ENCODE assay signal across 8 cellular contexts in genomic region chr7:134996097-134996550, GRCh38. TPM values are rescaled to one million over a fixed set of nuclear protein-coding genes. Genes with fewer than 3 reads are reported as not detected.
DNase-seq lines count a peak whose midpoint lies in the region; ATAC-seq and TF ChIP-seq lines count a peak whose summit lies in the region.

No MANE protein-coding gene starts in this region.

- H3K27ac Mint-ChIP-seq in CD4-positive, alpha-beta memory T cell, result peak overlapping the region in 6 of 7 donors; percentile 4 to 69 (median 44)

- no peak overlapping the region for H3K4me3 Mint-ChIP-seq in CD4-positive, alpha-beta memory T cell

- peaks cover 32 to 36% of the 10 kb centered on the region in 2 donors for H3K36me3 Mint-ChIP-seq in CD4-positive, alpha-beta memory T cell

- peaks cover 14 to 24% (median 17%) of the 10 kb centered on the region in 4 donors for H3K4me1 Mint-ChIP-seq in CD4-positive, alpha-beta memory T cell

- no peaks in the 10 kb centered on the region for H3K27me3 Mint-ChIP-seq in CD4-positive, alpha-beta memory T cell

- TF ChIP-seq CTCF in psoas muscle (IDR thresholded peaks at IDR 0.05), result no peak

- intact Hi-C loops in CD4-positive, alpha-beta memory T cell (cut with micrococcal nuclease), result no loop called here
- intact Hi-C loops in psoas muscle (cut with DNase I), result no loop called here
- intact Hi-C loops in right cardiac atrium (cut with DNase I), result loop anchor here in 1 of 4 donors (10.0 kb wide), 1 partner anchor 169 kb away; no protein-coding TSS in a partner anchor

- WGBS in psoas muscle, 3 donors, result 61 to 67% (median 62%) methylated on average over 2 of the region's 2 CpGs
- WGBS in right cardiac atrium, result 37% methylated on average over 2 of the region's 2 CpGs

- H3K4me1 ChIP-seq in CD4-positive, alpha-beta memory T cell (ENCODE audit: insufficient read depth, low read length), result no peaks in the 10 kb centered on the region
- H3K4me1 ChIP-seq in psoas muscle (peaks cover 15% of the 10 kb centered on the region), SJCRH30 (peaks cover 22% of the 10 kb centered on the region), right cardiac atrium (ENCODE audit: control insufficient read depth, insufficient read depth, low read length) (no peaks in the 10 kb centered on the region)

- no peaks in the 10 kb centered on the region for H3K36me3 ChIP-seq in CD4-positive, alpha-beta memory T cell (ENCODE audit: insufficient read depth, low read length)
- H3K36me3 ChIP-seq in psoas muscle (ENCODE audit: insufficient read depth in 1 of 2, low read depth in 1 of 2) (peaks cover 0 to 33% of the 10 kb centered on the region in 2 donors), SJCRH30 (peaks cover 13% of the 10 kb centered on the region)

- no peaks in the 10 kb centered on the region for H3K9me3 Mint-ChIP-seq in CD4-positive, alpha-beta memory T cell

- H3K27ac ChIP-seq in CD4-positive, alpha-beta memory T cell (ENCODE audit: low read depth, low read length), result no peak overlapping the region
- H3K27ac ChIP-seq in psoas muscle, result no peak overlapping the region
- H3K27ac ChIP-seq in SJCRH30, result no peak overlapping the region
- H3K27ac ChIP-seq in right cardiac atrium (ENCODE audit: low read length), result no peak overlapping the region

- ATAC-seq in GM19328 (IDR thresholded peaks at IDR 0.05; ENCODE audit: unreplicated experiment) (peak; percentile 29), HG03103 (IDR thresholded peaks at IDR 0.05; ENCODE audit: low read depth, unreplicated experiment) (peak; percentile 35), psoas muscle (no peak), right cardiac atrium (no peak)

- no peak overlapping the region for H3K4me3 ChIP-seq in CD4-positive, alpha-beta memory T cell (ENCODE audit: low read length in 2 of 2)
- H3K4me3 ChIP-seq in psoas muscle (no peak overlapping the region), SJCRH30 (no peak overlapping the region), right cardiac atrium (ENCODE audit: low read length) (no peak overlapping the region)

- DNase-seq in CD4-positive, alpha-beta memory T cell, result no peak
- DNase-seq in epidermal melanocyte (ENCODE audit: insufficient read length, low spot score) (peak; percentile 57), midbrain (lab: John Stamatoyannopoulos, UW) (no peak), psoas muscle (no peak), SJCRH30 (no peak), right cardiac atrium (no peak)

- CTCF ChIA-PET in CD4-positive, alpha-beta memory T cell (lab: Charles Lee; ENCODE audit: partially characterized antibody), result interaction anchor here (1.2 to 4.2 kb wide), 2 partner anchors 10 to 173 kb away, joined by 3 to 28 read pairs; partner anchors contain the start of gene AGBL3

- POLR2A ChIA-PET in CD4-positive, alpha-beta memory T cell (lab: Charles Lee; ENCODE audit: partially characterized antibody), result interaction anchor here (1.2 kb wide), 1 partner anchor 10 kb away, joined by 4 read pairs; the partner anchor contains the start of gene AGBL3

- no peaks in the 10 kb centered on the region for H3K9me3 ChIP-seq in CD4-positive, alpha-beta memory T cell (ENCODE audit: control insufficient read depth in 1 of 2, low read length in 2 of 2)
- H3K9me3 ChIP-seq in psoas muscle (no peaks in the 10 kb centered on the region), SJCRH30 (replicated peaks) (no peaks in the 10 kb centered on the region), right cardiac atrium (ENCODE audit: control insufficient read depth, low read length) (no peaks in the 10 kb centered on the region)

- no peaks in the 10 kb centered on the region for H3K27me3 ChIP-seq in CD4-positive, alpha-beta memory T cell (ENCODE audit: insufficient read depth, low read length)
- H3K27me3 ChIP-seq in psoas muscle (ENCODE audit: insufficient read depth in 3 of 3, low read length in 2 of 3), result no peaks in the 10 kb centered on the region
- no peaks in the 10 kb centered on the region for H3K27me3 ChIP-seq in SJCRH30
- H3K27me3 ChIP-seq in right cardiac atrium (ENCODE audit: control insufficient read depth, insufficient read depth), result no peaks in the 10 kb centered on the region

RNA-seq across cellular contexts. Expression of gene AGBL3, which starts 9.8 kb away (rescaled TPM):
- total RNA-seq in CD4-positive, alpha-beta memory T cell, result 1 to 10 TPM; 5.5 to 6.2 TPM
- under 1 TPM; 0.42 to 0.91 TPM for polyA plus RNA-seq in CD4-positive, alpha-beta memory T cell
- 1 to 10 TPM; 1.1 to 3.5 (median 2.3) TPM for total RNA-seq in psoas muscle
- polyA plus RNA-seq in psoas muscle, result 1 to 10 TPM in 1 of 3 donors, under 1 TPM in 2; 0.51 to 1.3 (median 0.76) TPM
- total RNA-seq in SJCRH30 (2014; rRNA removed; shearing (Covaris generic)), result 0.96 and 2.5 TPM in 2 replicates
- total RNA-seq in right cardiac atrium, result 1 to 10 TPM; 1.2 to 3.4 (median 1.8) TPM
- 0.81 TPM for polyA plus RNA-seq in right cardiac atrium

Comparison
In these comparisons a context has a peak if more than half of its experiments do, and no peak if none do; other contexts are left out.
1. ATAC-seq: peak in GM19328 (single experiment) and HG03103 (single experiment); none in psoas muscle (0 of 4) and right cardiac atrium (0 of 2).